15 cellular contexts compared by ENCODE assay signal in genomic region chr13:51728972-51729371, GRCh38.
A peak's percentile ranks its signal among the peaks of the same experiment; 100 is the strongest.
DNase-seq lines count a peak whose midpoint lies in the region; ATAC-seq, FAIRE-seq and TF ChIP-seq lines count a peak whose summit lies in the region.
"Had no signal": no experiment of that assay in that cellular context is flagged by ENCODE, and none has a peak within 500 bp of the region (broad histone marks: within the 10 kb centered on the region; RNA-seq: fewer than 3 reads in every experiment).

No MANE protein-coding gene starts in this region.

- H3K9ac ChIP-seq in skeletal muscle satellite cell (ENCODE audit: low read depth, low read length), result peak overlapping the region; percentile 77

- TF ChIP-seq CTCF in epithelial cell of esophagus (IDR thresholded peaks at IDR 0.05; ENCODE audit: insufficient read depth, low read depth, low read length, missing control alignments) (no peak), esophagus muscularis mucosa (IDR thresholded peaks at IDR 0.05) (no peak)

- H3K4me1 ChIP-seq in skeletal muscle satellite cell (ENCODE audit: control insufficient read depth, insufficient read depth, low read length) (peaks cover 66% of the 10 kb centered on the region), esophagus muscularis mucosa (peaks cover 20 to 34% (median 31%) of the 10 kb centered on the region in 4 donors)

- H3K27ac ChIP-seq in esophagus muscularis mucosa (replicated peaks in 1 of 4), result peak overlapping the region in 1 of 4 donors; percentile 60
- H3K27ac ChIP-seq: lower lobe of right lung, SJCRH30 had no signal

- intact Hi-C loops in esophagus muscularis mucosa (cut with DNase I), result loop anchor here (10.0 kb wide), 1 partner anchor 144 kb away; the partner anchor contains the start of gene WDFY2

- H3K4me2 ChIP-seq in skeletal muscle satellite cell (ENCODE audit: low read length), result peak overlapping the region; percentile 79

- TF ChIP-seq POLR2A in esophagus muscularis mucosa (IDR thresholded peaks at IDR 0.05; ENCODE audit: low read depth), result no peak

- H3K36me3 ChIP-seq in skeletal muscle satellite cell (ENCODE audit: insufficient read depth, low read length) (peaks cover 25% of the 10 kb centered on the region), esophagus muscularis mucosa (peaks cover 0 to 7% (median 0%) of the 10 kb centered on the region in 4 donors)

- FAIRE-seq in frontal cortex (lab: Jason Lieb, UNC), result no peak
- FAIRE-seq: GM12891 had no signal

- in situ Hi-C loops in KBM-7 (cut with MboI; ENCODE audit: low pct_unique_long_range_greater_than_20kb, low sequenced_read_pairs), result no loop called here

- no peaks in the 10 kb centered on the region for H3K9me3 ChIP-seq in skeletal muscle satellite cell (replicated peaks; ENCODE audit: low read length)
- no peaks in the 10 kb centered on the region for H3K9me3 ChIP-seq in esophagus muscularis mucosa
- H3K9me3 ChIP-seq: lower lobe of right lung, SJCRH30 had no signal

- H3K4me3 ChIP-seq in epithelial cell of esophagus (ENCODE audit: low read length), result no peak overlapping the region
- H3K4me3 ChIP-seq in skeletal muscle satellite cell (ENCODE audit: low read length), result no peak overlapping the region
- no peak overlapping the region for H3K4me3 ChIP-seq in esophagus muscularis mucosa
- H3K4me3 ChIP-seq: lower lobe of right lung, SJCRH30 had no signal

- TF ChIP-seq EP300 in esophagus muscularis mucosa (IDR thresholded peaks at IDR 0.05), result no peak

- ATAC-seq in HG02870 (IDR thresholded peaks at IDR 0.05; ENCODE audit: unreplicated experiment), result no peak
- ATAC-seq: lower lobe of right lung had no signal

- 94% methylated on average over 10 of the region's 10 CpGs for WGBS in esophagus muscularis mucosa

- DNase-seq in GM04503 (ENCODE audit: low read depth), result peak; percentile 40
- peak; percentile 21 for DNase-seq in NCI-H226
- DNase-seq in epithelial cell of esophagus (ENCODE audit: low read depth), result peak; percentile 96
- DNase-seq in esophagus muscularis mucosa (ENCODE audit: extremely low spot score), result no peak
- no peak for DNase-seq in KBM-7
- no peak for DNase-seq in frontal cortex (ENCODE audit: low spot score in 2 of 2)
- DNase-seq: Karpas-422; lower lobe of right lung; NCI-H524 treated with DMSO at 0.1 percent for 48 hours; stimulated activated CD4-positive, alpha-beta T cell treated with anti-CD3 and anti-CD28 coated beads, Interleukin-2, amount 100 ng/mL, for 24 hours; stimulated activated naive CD4-positive, alpha-beta T cell treated with Interleukin-2 at 50 U/mL for 16 hours had no signal

- no peaks in the 10 kb centered on the region for H3K27me3 ChIP-seq in skeletal muscle satellite cell (ENCODE audit: control insufficient read depth, insufficient read depth, low read length)
- H3K27me3 ChIP-seq in esophagus muscularis mucosa, result no peaks in the 10 kb centered on the region
- H3K27me3 ChIP-seq: SJCRH30 had no signal

Comparison
In these comparisons a context has a peak if more than half of its experiments do, and no peak if none do; other contexts are left out.
1. DNase-seq: peak in GM04503 (single experiment), NCI-H226 (single experiment) and epithelial cell of esophagus (single experiment); none in esophagus muscularis mucosa (single experiment), KBM-7 (single experiment) and frontal cortex (0 of 2).